8 cellular contexts compared by ENCODE assay signal in genomic region chr16:27426423-27427408, GRCh38. TPM values are rescaled to one million over a fixed set of nuclear protein-coding genes. Genes with fewer than 3 reads are reported as not detected.
DNase-seq lines count a peak whose midpoint lies in the region; ATAC-seq and TF ChIP-seq lines count a peak whose summit lies in the region.

No MANE protein-coding gene starts in this region.

- H3K27me3 Mint-ChIP-seq in T-helper 1 cell treated with Interleukin-12 subunit alpha and Interleukin-12 subunit beta and Interleukin-4 antibody, amounts not matched to agents 30 μg/mL and 1 μg/mL, for 36 hours (ENCODE audit: low read depth) = no peaks in the 10 kb centered on the region
- peaks cover 8% of the 10 kb centered on the region for H3K27me3 Mint-ChIP-seq in memory B cell

- POLR2A ChIA-PET in IMR-90 (lab: Charles Lee; ENCODE audit: unreplicated experiment) = interaction anchor here (0.5 kb wide), 1 partner anchor 153 kb away, joined by 3 read pairs; no protein-coding TSS in a partner anchor

- H4K91ac ChIP-seq in IMR-90 (ENCODE audit: insufficient read depth, low read depth, low read length) = peak overlapping the region; percentile 19

- H3K27me3 ChIP-seq in IMR-90 (ENCODE audit: control insufficient read depth, insufficient read depth, low read length) = no peaks in the 10 kb centered on the region
- H3K27me3 ChIP-seq in thyroid gland = no peaks in the 10 kb centered on the region

- H3K23ac ChIP-seq in IMR-90 (ENCODE audit: low read depth, low read length) = no peak overlapping the region

- no TSS peak for BruUV-seq in IMR-90 (replicated peaks; lab: Mats Ljungman, UMichigan)

- H3K4ac ChIP-seq in IMR-90 (ENCODE audit: low read depth, low read length) = peak overlapping the region; percentile 49; the same call in 1 of the 2 replicates

- no peak overlapping the region for H3K4me3 ChIP-seq in IMR-90 (ENCODE audit: insufficient read depth, low read depth, low read length)
- H3K4me3 ChIP-seq in thyroid gland (replicated peaks in 1 of 3) = no peak overlapping the region

- no CpG with 5 or more reads among the region's 7 CpGs for WGBS in IMR-90 (ENCODE audit: extremely low coverage in 2 of 2, insufficient read length in 1 of 2), 2 experiments
- 20 to 25% methylated on average over 7 of the region's 7 CpGs for WGBS in thyroid gland, 2 donors

- H2BK5ac ChIP-seq in IMR-90 (ENCODE audit: low read depth, low read length, poor library complexity, severe bottlenecking) = no peak overlapping the region

- H3K9me1 ChIP-seq in IMR-90 (ENCODE audit: insufficient read depth, low read length) = peaks cover under 1% of the 10 kb centered on the region

- no peaks in the 10 kb centered on the region for H3K36me3 ChIP-seq in IMR-90 (ENCODE audit: control insufficient read depth, insufficient read depth, low read length)
- no peaks in the 10 kb centered on the region for H3K36me3 ChIP-seq in thyroid gland

- peak overlapping the region; percentile 47 for H2AFZ ChIP-seq in IMR-90 (replicated peaks; ENCODE audit: low read length, poor library complexity)

- in situ Hi-C loops in IMR-90 (cut with MboI; ENCODE audit: low sequenced_read_pairs) = no loop called here

- no peak overlapping the region for H2AK5ac ChIP-seq in IMR-90 (ENCODE audit: low read depth, low read length)

- ATAC-seq in GM21717 (IDR thresholded peaks at IDR 0.05; ENCODE audit: unreplicated experiment) (peak; percentile 61), IMR-90 (ENCODE audit: low read depth) (peak; percentile 99), memory B cell (ENCODE audit: low read depth) (peak; percentile 99)

- H3K4me1 Mint-ChIP-seq in T-helper 1 cell treated with Interleukin-12 subunit alpha and Interleukin-12 subunit beta and Interleukin-4 antibody, amounts not matched to agents 30 μg/mL and 1 μg/mL, for 36 hours (ENCODE audit: low read depth) = peaks cover 57% of the 10 kb centered on the region
- peaks cover 19% of the 10 kb centered on the region for H3K4me1 Mint-ChIP-seq in memory B cell

- H3K4me3 Mint-ChIP-seq in T-helper 1 cell treated with Interleukin-12 subunit alpha and Interleukin-12 subunit beta and Interleukin-4 antibody, amounts not matched to agents 30 μg/mL and 1 μg/mL, for 36 hours = peak overlapping the region; percentile 0
- peak overlapping the region; percentile 6 for H3K4me3 Mint-ChIP-seq in memory B cell

- TF ChIP-seq CTCF in GM12874 (IDR thresholded peaks at IDR 0.05; ENCODE audit: insufficient read depth, low read depth, low read length) (peak; percentile 9; the same call in 1 of the 2 replicates), IMR-90 (conservative IDR thresholded peaks at IDR 0.05; ENCODE audit: low read depth, low read length) (0 out of 2 replicates have a peak, but pooled peaks have one; percentile 2), thyroid gland (IDR thresholded peaks at IDR 0.05) (no peak)

- peak overlapping the region; percentile 88 for H3K27ac Mint-ChIP-seq in T-helper 1 cell treated with Interleukin-12 subunit alpha and Interleukin-12 subunit beta and Interleukin-4 antibody, amounts not matched to agents 30 μg/mL and 1 μg/mL, for 36 hours
- peak overlapping the region; percentile 80 for H3K27ac Mint-ChIP-seq in memory B cell

- no peaks in the 10 kb centered on the region for H4K20me1 ChIP-seq in IMR-90 (ENCODE audit: insufficient read depth, low read length)

- H3K4me1 ChIP-seq in IMR-90 (ENCODE audit: control insufficient read depth, insufficient read depth, low read length) (no peaks in the 10 kb centered on the region), thyroid gland (no peaks in the 10 kb centered on the region)

- peak overlapping the region; percentile 18; the same call in 1 of the 2 replicates for H2BK120ac ChIP-seq in IMR-90 (ENCODE audit: low read depth, low read length)

- H3K9me3 ChIP-seq in IMR-90 (ENCODE audit: control insufficient read depth, insufficient read depth, low read length) = no peaks in the 10 kb centered on the region
- H3K9me3 ChIP-seq in thyroid gland = no peaks in the 10 kb centered on the region

- no peak overlapping the region for H3K18ac ChIP-seq in IMR-90 (ENCODE audit: low read depth, low read length)

- H3K14ac ChIP-seq in IMR-90 (replicated peaks; ENCODE audit: low read depth, low read length) = 0 out of 2 replicates have a peak overlapping the region, but pooled peaks have one; percentile 20

- DNase-seq in IMR-90 = peak; percentile 96
- DNase-seq in amniotic stem cell (lab: John Stamatoyannopoulos, UW) = peak; percentile 28
- DNase-seq in memory B cell (ENCODE audit: low spot score in 2 of 2) = peak; percentile 60 to 67
- DNase-seq in thyroid gland = peak; percentile 73 to 78
- no peak for DNase-seq in OCI-M2 (lab: John Stamatoyannopoulos, UW; ENCODE audit: unreplicated experiment)

- H3K56ac ChIP-seq in IMR-90 (ENCODE audit: extremely low read depth, insufficient read depth, low read length) = no peak overlapping the region

- TF ChIP-seq RAD21 in IMR-90 (IDR thresholded peaks at IDR 0.05; ENCODE audit: low read length) = no peak

- H4K5ac ChIP-seq in IMR-90 (ENCODE audit: low read depth, low read length) = no peak overlapping the region

- peak overlapping the region in 1 of 2 experiments; percentile 31; a peak in 1 of 4 replicates for H4K8ac ChIP-seq in IMR-90 (ENCODE audit: low read depth in 2 of 2, low read length in 2 of 2)

- peak overlapping the region; percentile 38 for H2BK20ac ChIP-seq in IMR-90 (ENCODE audit: low read depth, low read length)

- dilution Hi-C loops in IMR-90 (cut with HindIII; ENCODE audit: low sequenced_read_pairs, unreplicated experiment) = no loop called here

- H2BK15ac ChIP-seq in IMR-90 (ENCODE audit: low read depth, low read length) = no peak overlapping the region

- TF ChIP-seq POLR2A in IMR-90 (IDR thresholded peaks at IDR 0.05; ENCODE audit: low read depth, low read length) = no peak
- TF ChIP-seq POLR2A in thyroid gland (IDR thresholded peaks at IDR 0.05) = no peak

- H3K9me3 Mint-ChIP-seq in T-helper 1 cell treated with Interleukin-12 subunit alpha and Interleukin-12 subunit beta and Interleukin-4 antibody, amounts not matched to agents 30 μg/mL and 1 μg/mL, for 36 hours = peaks cover 20% of the 10 kb centered on the region
- H3K9me3 Mint-ChIP-seq in memory B cell = peaks cover 6% of the 10 kb centered on the region

- no peak overlapping the region for H3K4me2 ChIP-seq in IMR-90 (ENCODE audit: low read depth, low read length)

- intact Hi-C loops in IMR-90 (cut with micrococcal nuclease) (no loop called here), thyroid gland (cut with DNase I) (no loop called here)

- CTCF ChIA-PET in IMR-90 (lab: Yijun Ruan, JAX) = interaction anchor here (0.7 kb wide), 1 partner anchor 22 kb away, joined by 3 read pairs; no protein-coding TSS in a partner anchor

- H3K36me3 Mint-ChIP-seq in T-helper 1 cell treated with Interleukin-12 subunit alpha and Interleukin-12 subunit beta and Interleukin-4 antibody, amounts not matched to agents 30 μg/mL and 1 μg/mL, for 36 hours (ENCODE audit: low read depth) = peaks cover 56% of the 10 kb centered on the region
- H3K36me3 Mint-ChIP-seq in memory B cell = peaks cover 3% of the 10 kb centered on the region

- H3K27ac ChIP-seq in IMR-90 (ENCODE audit: insufficient read depth, low read length) (no peak overlapping the region), thyroid gland (no peak overlapping the region)

- no peak overlapping the region for H3K9ac ChIP-seq in IMR-90 (ENCODE audit: low read depth, low read length)

- peak overlapping the region; percentile 38 for H2AK9ac ChIP-seq in IMR-90 (replicated peaks; ENCODE audit: low read depth, low read length, poor library complexity)

- no peaks in the 10 kb centered on the region; a peak in 1 of 4 replicates for H3K79me1 ChIP-seq in IMR-90 (ENCODE audit: low read depth in 1 of 2, low read length in 2 of 2)

TF ChIP-seq in IMR-90, 13 proteins besides CTCF, POLR2A, EP300 and RAD21:
- no peak for TF ChIP-seq MAFK (IDR thresholded peaks at IDR 0.05; ENCODE audit: low read depth, low read length)
- peak; percentile 81 for TF ChIP-seq CEBPB (IDR thresholded peaks at IDR 0.05; ENCODE audit: low read depth, low read length)
- TF ChIP-seq USF2 (IDR thresholded peaks at IDR 0.05; ENCODE audit: low read depth, low read length) = peak; percentile 65
- no peak for TF ChIP-seq SMC3 (IDR thresholded peaks at IDR 0.05; ENCODE audit: low read depth, low read length)
- TF ChIP-seq RFX5 (IDR thresholded peaks at IDR 0.05; ENCODE audit: low read depth, low read length) = no peak
- TF ChIP-seq MAZ (IDR thresholded peaks at IDR 0.05; ENCODE audit: borderline replicate concordance, low read depth, low read length) = peak; percentile 33; the same call in 1 of the 2 replicates
- 0 out of 2 replicates have a peak, but pooled peaks have one; percentile 16 for TF ChIP-seq MXI1 (IDR thresholded peaks at IDR 0.05; ENCODE audit: borderline replicate concordance, low read depth, low read length)
- TF ChIP-seq RCOR1 (IDR thresholded peaks at IDR 0.05; ENCODE audit: insufficient replicate concordance, low read length) = peak; percentile 87
- no peak for TF ChIP-seq CHD1 (IDR thresholded peaks at IDR 0.05; ENCODE audit: low read depth, low read length)
- TF ChIP-seq BHLHE40 (IDR thresholded peaks at IDR 0.05; ENCODE audit: low read depth, low read length) = peak; percentile 97
- TF ChIP-seq FOS (IDR thresholded peaks at IDR 0.05; ENCODE audit: low read depth, low read length) = peak; percentile 61
- no peak; the same call in 1 of the 2 replicates for TF ChIP-seq NFE2L2 (IDR thresholded peaks at IDR 0.05; ENCODE audit: low read depth, low read length)

RNA-seq across cellular contexts. Expression of gene IL21R, which starts 24.7 kb away (rescaled TPM):
- total RNA-seq in IMR-90 (2012; rRNA removed) (0.72 and 0.83 TPM in 2 replicates), thyroid gland (under 1 TPM; 0.11 to 0.88 (median 0.32) TPM)
- 0.83 and 0.97 TPM in 2 replicates for polyA plus RNA-seq in IMR-90 (2012; rRNA removed)
- polyA plus RNA-seq in IMR-90 (2012; cell fraction: cytosol; rRNA removed) = 0.54 and 0.75 TPM in 2 replicates
- 0.38 and 0.77 TPM in 2 replicates for polyA plus RNA-seq in IMR-90 (2012; cell fraction: nucleus; rRNA removed; ENCODE audit: low replicate concordance)

Comparison
In these comparisons a context has a peak if more than half of its experiments do, and no peak if none do; other contexts are left out.
1. CTCF ChIP-seq: peak in GM12874 (single experiment) and IMR-90 (single experiment); none in thyroid gland (0 of 6).
2. Peak in every context shown above with its lines, with median percentiles within 50 percentile points of each other: ATAC-seq.